Comparison of ENCODE assay signal across 8 cellular contexts in genomic region chr6:42279144-42279781, GRCh38.
DNase-seq lines count a peak whose midpoint lies in the region; ATAC-seq and TF ChIP-seq lines count a peak whose summit lies in the region.

No MANE protein-coding gene starts in this region.

- DNase-seq in GM12865 (ENCODE audit: low read depth): peak; percentile 39
- DNase-seq in fibroblast of peridontal ligament (ENCODE audit: extremely low read depth): peak; percentile 48
- DNase-seq in sciatic nerve (ENCODE audit: low spot score): no peak
- no peak for DNase-seq in DMS153 treated with DMSO at 0.1 percent for 48 hours (lab: John Stamatoyannopoulos, UW; ENCODE audit: unreplicated experiment)
- DNase-seq in NCI-H446 treated with DMSO at 0.1 percent for 48 hours (lab: John Stamatoyannopoulos, UW): no peak
- no peak for DNase-seq in dermis blood vessel endothelial cell
- DNase-seq in cortex of kidney (lab: John Stamatoyannopoulos, UW): no peak

- no peak overlapping the region for H3K4me3 ChIP-seq in GM12865 (ENCODE audit: low read depth, low read length)

- peak; percentile 74 for ATAC-seq in SK-N-SH treated with all-trans-retinoic acid at 6 μM for 48 hours
- peak; percentile 63 for ATAC-seq in sciatic nerve

- intact Hi-C loops in sciatic nerve (cut with DNase I): no loop called here

- no peak for TF ChIP-seq CTCF in GM12865 (IDR thresholded peaks at IDR 0.05; ENCODE audit: insufficient read depth, low read depth, low read length, missing control alignments)

TF ChIP-seq in SK-N-SH treated with all-trans-retinoic acid at 6 μM for 48 hours, 23 proteins besides CTCF, POLR2A, EP300 and RAD21:
- TF ChIP-seq ZC3H10 (CRISPR knock-in tag; IDR thresholded peaks at IDR 0.05) (no peak), GLIS3 (CRISPR knock-in tag; IDR thresholded peaks at IDR 0.05) (no peak), BACH2 (CRISPR knock-in tag; IDR thresholded peaks at IDR 0.05; ENCODE audit: borderline replicate concordance) (no peak), POU6F1 (CRISPR knock-in tag; IDR thresholded peaks at IDR 0.05; ENCODE audit: borderline replicate concordance, low read depth) (no peak), ARNTL (CRISPR knock-in tag; IDR thresholded peaks at IDR 0.05; ENCODE audit: borderline replicate concordance, low read depth) (no peak)

Comparison
In these comparisons a context has a peak if more than half of its experiments do, and no peak if none do; other contexts are left out.
1. DNase-seq: peak in GM12865 (single experiment) and fibroblast of peridontal ligament (single experiment); none in sciatic nerve (single experiment), DMS153 treated with DMSO at 0.1 percent for 48 hours (single experiment), NCI-H446 treated with DMSO at 0.1 percent for 48 hours (single experiment), dermis blood vessel endothelial cell (single experiment) and cortex of kidney (single experiment).